8 cellular contexts compared by ENCODE assay signal in the genomic region with DNA sequence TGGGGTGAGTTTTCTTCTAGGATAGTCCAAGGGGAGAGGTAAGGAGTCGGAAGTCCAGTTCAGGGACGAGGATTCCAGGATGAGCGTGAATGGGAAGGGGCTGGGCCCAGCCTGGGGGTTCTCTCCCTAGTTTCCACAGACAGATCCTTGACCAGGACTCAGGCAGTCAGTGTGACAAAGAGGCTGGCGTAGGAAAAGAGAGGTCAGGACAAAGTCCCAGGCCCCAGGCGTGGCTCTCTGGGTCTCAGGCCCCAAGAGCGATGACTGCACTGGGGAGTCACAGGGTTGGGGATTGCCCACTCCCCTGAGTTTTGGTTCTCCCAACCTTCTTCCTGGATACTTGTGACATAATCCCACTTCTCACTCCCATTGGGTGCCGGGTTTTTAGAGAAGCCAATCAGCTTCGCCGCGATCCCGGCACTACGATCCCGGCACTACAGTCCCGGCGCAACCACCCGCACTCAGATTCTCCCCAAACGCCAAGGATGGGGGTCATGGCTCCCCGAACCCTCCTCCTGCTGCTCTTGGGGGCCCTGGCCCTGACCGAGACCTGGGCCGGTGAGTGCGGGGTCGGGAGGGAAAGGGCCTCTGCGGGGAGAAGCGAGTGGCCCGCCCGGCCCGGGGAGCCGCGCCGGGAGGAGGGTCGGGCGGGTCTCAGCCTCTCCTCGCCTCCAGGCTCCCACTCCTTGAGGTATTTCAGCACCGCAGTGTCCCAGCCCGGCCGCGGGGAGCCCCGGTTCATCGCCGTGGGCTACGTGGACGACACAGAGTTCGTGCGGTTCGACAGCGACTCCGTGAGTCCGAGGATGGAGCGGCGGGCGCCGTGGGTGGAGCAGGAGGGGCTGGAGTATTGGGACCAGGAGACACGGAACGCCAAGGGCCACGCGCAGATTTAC. TPM values are rescaled to one million over a fixed set of nuclear protein-coding genes. Genes with fewer than 3 reads are reported as not detected.
A peak's percentile ranks its signal among the peaks of the same experiment; 100 is the strongest.
DNase-seq lines count a peak whose midpoint lies in the region; ATAC-seq, FAIRE-seq and TF ChIP-seq lines count a peak whose summit lies in the region.

No MANE protein-coding gene starts in this region.

- no peak for TF ChIP-seq POLR2A in prostate gland (IDR thresholded peaks at IDR 0.05)

- intact Hi-C loops in prostate gland (cut with DNase I): loop anchor here (5.0 kb wide), 1 partner anchor 42 kb away; no protein-coding TSS in a partner anchor

- H3K36me3 Mint-ChIP-seq in T-cell: peaks cover 20% of the 10 kb centered on the region

- H3K27me3 Mint-ChIP-seq in T-cell: no peaks in the 10 kb centered on the region

- POLR2A ChIA-PET in T-cell (lab: Charles Lee): no interaction called here

- H3K27ac ChIP-seq in right atrium auricular region (peak overlapping the region; percentile 73 to 77), prostate gland (peak overlapping the region; percentile 63 to 84)

- 2% methylated on average over 51 of the region's 56 CpGs for WGBS in prostate gland

- H3K4me1 ChIP-seq in right atrium auricular region: peaks cover 0 to 4% of the 10 kb centered on the region in 2 donors
- no peaks in the 10 kb centered on the region for H3K4me1 ChIP-seq in prostate gland (replicated peaks)

- H3K4me3 Mint-ChIP-seq in T-cell: peak overlapping the region; percentile 79 to 94 (median 93)

- no peaks in the 10 kb centered on the region for H3K27me3 ChIP-seq in right atrium auricular region
- no peaks in the 10 kb centered on the region for H3K27me3 ChIP-seq in prostate gland (replicated peaks; ENCODE audit: insufficient read depth)

- peak overlapping the region; percentile 60 to 87 for H3K27ac Mint-ChIP-seq in T-cell

- H3K9me3 ChIP-seq in right atrium auricular region (no peaks in the 10 kb centered on the region), prostate gland (no peaks in the 10 kb centered on the region)

- H3K36me3 ChIP-seq in right atrium auricular region (no peaks in the 10 kb centered on the region), prostate gland (no peaks in the 10 kb centered on the region)

- H3K9me3 Mint-ChIP-seq in T-cell: no peaks in the 10 kb centered on the region

- peaks cover 8 to 24% (median 16%) of the 10 kb centered on the region in 3 donors for H3K4me1 Mint-ChIP-seq in T-cell

- peak overlapping the region; percentile 70 for H3K4me3 ChIP-seq in Jurkat, Clone E6-1 (ENCODE audit: low read length)
- H3K4me3 ChIP-seq in right atrium auricular region (peak overlapping the region; percentile 75 to 95), prostate gland (peak overlapping the region; percentile 65 to 80)

- ATAC-seq in GM21529 (IDR thresholded peaks at IDR 0.05; ENCODE audit: unreplicated experiment) (peak; percentile 89), T-cell (replicated peaks in 1 of 4) (peak; percentile 82 to 93 (median 86))

- peak; percentile 54 for DNase-seq in DMS79 (lab: John Stamatoyannopoulos, UW)
- peak; percentile 70 for DNase-seq in Jurkat, Clone E6-1 (ENCODE audit: low read depth, low spot score)
- DNase-seq in T-cell: peak; percentile 8 to 65 (median 48)
- peak; percentile 80 for DNase-seq in amniotic stem cell (lab: John Stamatoyannopoulos, UW)
- peak; percentile 83 for DNase-seq in right atrium auricular region (ENCODE audit: low spot score)
- DNase-seq in prostate gland (ENCODE audit: low spot score): peak; percentile 68
- peak; percentile 94 for DNase-seq in urothelium cell line (ENCODE audit: low spot score)

- FAIRE-seq in urothelium cell line (lab: Jason Lieb, UNC): no peak

- CTCF ChIA-PET in T-cell (lab: Charles Lee): no interaction called here

- peak in 1 of 2 donors; percentile 47 for TF ChIP-seq CTCF in right atrium auricular region (IDR thresholded peaks at IDR 0.05)
- peak in 2 of 4 experiments; percentile 19 to 28 for TF ChIP-seq CTCF in prostate gland (IDR thresholded peaks at IDR 0.05)

RNA-seq across cellular contexts. Expression of a gene that starts 46.2 kb away (rescaled TPM):
- polyA plus RNA-seq in Jurkat, Clone E6-1 (2012; ENCODE audit: insufficient read depth, insufficient read length): 42.1 TPM
- total RNA-seq in T-cell: 10 to 100 TPM; 46.4 to 57.4 (median 54.1) TPM
- 10 to 100 TPM; 20.0 to 27.8 TPM for total RNA-seq in right atrium auricular region
- total RNA-seq in prostate gland: 100 to 1,000 TPM in 1 of 2 donors, 10 to 100 TPM in 1; 74.8 to 100 TPM

Comparison
In these comparisons a context has a peak if more than half of its experiments do, and no peak if none do; other contexts are left out.
1. Peak in every context shown above with its lines: DNase-seq, ATAC-seq, H3K4me3 ChIP-seq and H3K27ac ChIP-seq.